In genomic region chr3:54028372-54028771, GRCh38 we compare ENCODE assay signal across 11 cellular contexts.
"Had no signal": no experiment of that assay in that cellular context is flagged by ENCODE, and none has a peak within 500 bp of the region (broad histone marks: within the 10 kb centered on the region; RNA-seq: fewer than 3 reads in every experiment).

No MANE protein-coding gene starts in this region.

- H3K4me1 ChIP-seq: HAP-1 had no signal

- H3K4me2 ChIP-seq: GM23338 had no signal

- H3K9me3 ChIP-seq: HAP-1 had no signal

- ATAC-seq: GM23338, HCT116 had no signal

- H2AFZ ChIP-seq: GM23248, GM23338 had no signal

- H3K9ac ChIP-seq: GM23248 had no signal

- H3K36me3 ChIP-seq: HAP-1 had no signal

- FAIRE-seq: H1, H54 had no signal

- DNase-seq: GM23248, GOT3, H7, H9, HCEC 1CT, HFFc6 had no signal

- H3K27ac ChIP-seq: GM23248 had no signal

- H3K4me3 ChIP-seq: GM23248, GM23338, HAP-1 had no signal
